Comparison of ENCODE assay signal across 24 cellular contexts in the genomic region with DNA sequence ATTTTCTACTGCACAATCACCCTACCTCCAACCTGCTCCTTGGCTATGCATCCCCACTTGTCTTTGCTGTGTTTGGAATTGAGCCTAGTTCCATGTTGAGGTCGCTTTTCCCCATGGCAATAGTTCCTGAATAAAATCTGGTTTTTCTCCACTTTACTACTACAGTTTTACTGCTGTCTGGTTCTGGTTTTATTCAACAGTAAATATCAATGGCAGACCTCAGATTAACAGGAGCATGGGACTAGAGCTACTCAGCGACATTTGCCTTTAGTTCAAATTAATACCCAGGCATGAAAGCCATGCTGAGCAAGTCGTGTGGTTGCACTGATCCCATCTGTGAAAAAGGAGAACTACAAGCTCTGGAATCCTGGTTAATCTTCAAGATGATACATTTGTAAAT.
"Had no signal": no experiment of that assay in that cellular context is flagged by ENCODE, and none has a peak within 500 bp of the region (broad histone marks: within the 10 kb centered on the region; RNA-seq: fewer than 3 reads in every experiment).

No MANE protein-coding gene starts in this region.

- H2AFZ ChIP-seq: PC-9 had no signal

- H3K4me2 ChIP-seq: PC-9 had no signal

- DNase-seq: Karpas-422, KG1, MG63, NCI-H1092, NCI-H1105 treated with DMSO at 0.1 percent for 48 hours, NCI-H1417 treated with DMSO at 0.1 percent for 48 hours, NCI-H146, NCI-H1694 treated with DMSO at 0.1 percent for 48 hours, NCI-H1930, NCI-H2081, NCI-H2107, NCI-H2227 treated with DMSO at 0.1 percent for 48 hours, NCI-H510A, NCI-H524 treated with DMSO at 0.1 percent for 48 hours, NCI-H69, NCI-H774, PC-9, Peyer's patch, Right ventricle myocardium superior, SIG-M5 had no signal

- H3K4me3 ChIP-seq: MG63, PC-9, Peyer's patch, SJSA1, SK-N-MC had no signal

- H3K4me1 ChIP-seq: Peyer's patch, SJSA1 had no signal

- H3K36me3 ChIP-seq: MG63, Peyer's patch, SJSA1 had no signal

- H3K27me3 ChIP-seq: MG63, Peyer's patch, SJSA1 had no signal

- H3K9me3 ChIP-seq: MG63, Peyer's patch, SJSA1 had no signal

- H3K27ac ChIP-seq: HL-60, PC-9, Peyer's patch, SJSA1, SK-N-MC had no signal

- FAIRE-seq: HTR-8/SVneo had no signal
